In the genomic region with DNA sequence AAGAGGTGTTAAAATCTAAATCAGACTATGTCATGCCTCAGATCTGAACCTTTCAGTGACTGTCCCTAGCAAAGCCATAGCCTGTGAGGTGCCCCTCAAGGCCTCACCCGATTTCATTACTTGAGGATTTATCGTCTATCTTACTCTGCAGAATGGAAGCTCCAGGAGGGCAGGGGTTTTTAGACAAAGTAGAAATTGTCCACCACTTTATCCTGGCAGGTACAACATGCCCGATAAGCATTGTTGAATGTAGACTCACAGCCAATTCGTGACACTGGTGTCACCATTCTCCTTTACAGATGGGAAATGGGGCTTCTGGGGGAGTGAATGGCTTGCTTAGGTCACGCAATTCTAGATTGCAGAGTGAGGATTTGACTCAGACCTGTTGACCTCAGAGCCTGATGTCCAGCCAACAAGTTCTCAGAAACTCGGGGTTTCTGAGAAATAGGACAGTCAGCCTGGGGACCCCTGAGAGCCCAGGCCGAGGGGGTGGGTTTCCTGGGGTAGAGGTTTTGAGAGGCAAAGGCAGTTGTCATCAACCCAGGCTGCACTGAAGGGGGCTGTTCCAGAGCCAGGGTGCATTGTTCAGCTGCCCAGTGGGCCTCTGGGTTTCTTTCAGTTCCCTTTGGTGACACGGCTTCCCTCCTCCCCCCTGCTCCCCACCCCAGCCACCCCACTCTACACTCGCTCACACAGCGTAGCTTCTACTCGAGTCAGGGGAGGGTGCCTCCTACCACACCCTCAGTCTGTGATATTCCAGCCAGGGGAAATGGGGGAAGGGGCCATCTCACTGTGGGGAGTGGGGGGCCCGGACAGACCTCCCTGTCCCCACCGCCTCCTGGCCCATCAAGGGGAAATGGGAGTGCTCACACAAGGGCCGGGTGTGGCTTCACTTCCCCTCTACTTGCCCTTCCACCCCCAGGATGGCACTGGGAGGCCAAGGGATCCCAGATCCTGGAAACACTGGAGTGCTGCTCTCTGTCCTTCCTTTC, we compare ENCODE assay signal across 1 cellular context.
TF ChIP-seq lines count a peak whose summit lies in the region.

No MANE protein-coding gene starts in this region.

TF ChIP-seq in K562, 482 proteins besides CTCF, POLR2A, EP300 and RAD21:
- TF ChIP-seq ZBTB7A (IDR thresholded peaks at IDR 0.05; ENCODE audit: borderline replicate concordance, control insufficient read depth, low read depth, low read length): peak; percentile 10; the same call in 1 of the 2 replicates
- TF ChIP-seq NR2C2 (CRISPR knock-in tag; IDR thresholded peaks at IDR 0.05): no peak
- no peak for TF ChIP-seq NR2C2 (tag; IDR thresholded peaks at IDR 0.05)
- TF ChIP-seq, protein P1, sequence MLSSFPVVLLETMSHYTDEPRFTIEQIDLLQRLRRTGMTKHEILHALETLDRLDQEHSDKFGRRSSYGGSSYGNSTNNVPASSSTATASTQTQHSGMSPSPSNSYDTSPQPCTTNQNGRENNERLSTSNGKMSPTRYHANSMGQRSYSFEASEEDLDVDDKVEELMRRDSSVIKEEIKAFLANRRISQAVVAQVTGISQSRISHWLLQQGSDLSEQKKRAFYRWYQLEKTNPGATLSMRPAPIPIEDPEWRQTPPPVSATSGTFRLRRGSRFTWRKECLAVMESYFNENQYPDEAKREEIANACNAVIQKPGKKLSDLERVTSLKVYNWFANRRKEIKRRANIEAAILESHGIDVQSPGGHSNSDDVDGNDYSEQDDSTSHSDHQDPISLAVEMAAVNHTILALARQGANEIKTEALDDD (IDR thresholded peaks at IDR 0.05): no peak
- TF ChIP-seq BRD9 (IDR thresholded peaks at IDR 0.05; ENCODE audit: low read depth, partially characterized antibody): no peak
- TF ChIP-seq ZNF316 (IDR thresholded peaks at IDR 0.05): peak; percentile 53
- no peak for TF ChIP-seq FOXM1 (IDR thresholded peaks at IDR 0.05; ENCODE audit: low read depth)
- TF ChIP-seq FOXM1 (CRISPR knock-in tag; IDR thresholded peaks at IDR 0.05; ENCODE audit: low read depth): no peak
- TF ChIP-seq, protein P2, sequence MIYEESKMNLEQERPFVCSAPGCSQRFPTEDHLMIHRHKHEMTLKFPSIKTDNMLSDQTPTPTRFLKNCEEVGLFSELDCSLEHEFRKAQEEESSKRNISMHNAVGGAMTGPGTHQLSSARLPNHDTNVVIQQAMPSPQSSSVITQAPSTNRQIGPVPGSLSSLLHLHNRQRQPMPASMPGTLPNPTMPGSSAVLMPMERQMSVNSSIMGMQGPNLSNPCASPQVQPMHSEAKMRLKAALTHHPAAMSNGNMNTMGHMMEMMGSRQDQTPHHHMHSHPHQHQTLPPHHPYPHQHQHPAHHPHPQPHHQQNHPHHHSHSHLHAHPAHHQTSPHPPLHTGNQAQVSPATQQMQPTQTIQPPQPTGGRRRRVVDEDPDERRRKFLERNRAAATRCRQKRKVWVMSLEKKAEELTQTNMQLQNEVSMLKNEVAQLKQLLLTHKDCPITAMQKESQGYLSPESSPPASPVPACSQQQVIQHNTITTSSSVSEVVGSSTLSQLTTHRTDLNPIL (CRISPR knock-in tag; IDR thresholded peaks at IDR 0.05): no peak
- no peak for TF ChIP-seq DDX20 (tag; IDR thresholded peaks at IDR 0.05; ENCODE audit: low read depth)
- TF ChIP-seq, protein P3, sequence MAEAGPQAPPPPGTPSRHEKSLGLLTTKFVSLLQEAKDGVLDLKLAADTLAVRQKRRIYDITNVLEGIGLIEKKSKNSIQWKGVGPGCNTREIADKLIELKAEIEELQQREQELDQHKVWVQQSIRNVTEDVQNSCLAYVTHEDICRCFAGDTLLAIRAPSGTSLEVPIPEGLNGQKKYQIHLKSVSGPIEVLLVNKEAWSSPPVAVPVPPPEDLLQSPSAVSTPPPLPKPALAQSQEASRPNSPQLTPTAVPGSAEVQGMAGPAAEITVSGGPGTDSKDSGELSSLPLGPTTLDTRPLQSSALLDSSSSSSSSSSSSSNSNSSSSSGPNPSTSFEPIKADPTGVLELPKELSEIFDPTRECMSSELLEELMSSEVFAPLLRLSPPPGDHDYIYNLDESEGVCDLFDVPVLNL (CRISPR knock-in tag; IDR thresholded peaks at IDR 0.05; ENCODE audit: low read depth): no peak
